In the genomic region with DNA sequence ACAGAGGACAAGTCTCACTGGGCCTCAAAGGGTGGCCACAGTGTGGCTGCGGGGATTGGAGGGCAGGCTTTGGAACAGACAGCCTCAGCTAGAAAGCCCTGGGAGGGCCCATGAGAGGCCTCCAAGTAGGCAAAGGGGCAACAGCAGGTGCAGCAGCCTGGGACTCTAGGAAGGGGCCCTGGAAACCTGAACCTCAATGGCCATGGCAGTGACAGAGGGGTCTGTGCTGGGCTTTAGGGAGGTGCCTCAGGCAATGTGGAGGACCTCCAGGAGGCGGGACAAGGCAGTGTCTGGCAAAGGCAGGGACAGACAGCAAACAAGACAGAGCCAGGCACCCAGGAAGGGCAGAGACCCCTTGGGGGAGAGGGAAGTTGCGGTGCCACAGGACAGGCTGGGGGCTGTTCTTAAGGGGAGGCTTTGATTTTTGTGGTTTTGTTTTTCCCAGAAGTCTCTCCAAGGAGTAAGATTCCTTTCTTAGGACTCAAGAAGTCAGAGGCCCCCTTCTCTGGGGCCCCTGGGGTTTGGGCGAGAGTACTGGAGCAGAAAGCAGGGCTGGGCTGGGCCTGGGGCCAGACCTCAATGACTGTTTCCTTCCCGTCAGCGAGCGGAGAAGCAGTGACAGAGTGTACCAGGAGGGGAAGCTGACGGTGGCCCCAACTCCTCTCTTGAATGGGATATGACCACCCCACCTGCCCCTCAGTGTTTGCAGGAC, we compare ENCODE assay signal across 8 cellular contexts. TPM values are rescaled to one million over a fixed set of nuclear protein-coding genes. Genes with fewer than 3 reads are reported as not detected.
A peak's percentile ranks its signal among the peaks of the same experiment; 100 is the strongest.
DNase-seq lines count a peak whose midpoint lies in the region; ATAC-seq and TF ChIP-seq lines count a peak whose summit lies in the region.

No MANE protein-coding gene starts in this region.

- peak overlapping the region; percentile 59 for H3K9ac ChIP-seq in mammary epithelial cell (ENCODE audit: insufficient read depth, low read length)

- H3K27me3 ChIP-seq in mammary epithelial cell (ENCODE audit: insufficient read depth, low read length) (no peaks in the 10 kb centered on the region), lower lobe of right lung (ENCODE audit: low read depth) (no peaks in the 10 kb centered on the region)

- dilution Hi-C loops in mammary epithelial cell (cut with HindIII; ENCODE audit: low sequenced_read_pairs), result no loop called here

- no peaks in the 10 kb centered on the region for H3K79me2 ChIP-seq in mammary epithelial cell (ENCODE audit: insufficient read depth, low read length)

- no peaks in the 10 kb centered on the region for H4K20me1 ChIP-seq in mammary epithelial cell (ENCODE audit: insufficient read depth, low read length)

- no TSS peak for BruUV-seq in mammary epithelial cell (replicated peaks; lab: Mats Ljungman, UMichigan)

- H3K36me3 ChIP-seq in mammary epithelial cell (ENCODE audit: insufficient read depth, low read length) (no peaks in the 10 kb centered on the region), lower lobe of right lung (no peaks in the 10 kb centered on the region)

- H3K27ac ChIP-seq in mammary epithelial cell (ENCODE audit: insufficient read depth, low read depth, low read length) (peak overlapping the region; percentile 76), lower lobe of right lung (peak overlapping the region; percentile 91), temporal lobe (ENCODE audit: low read depth, low read length) (peak overlapping the region; percentile 48)

- 3% methylated on average over 3 of the region's 8 CpGs for WGBS in mammary epithelial cell (ENCODE audit: low coverage, missing lambda C conversion rate)

- H3K4me3 ChIP-seq in mammary epithelial cell (replicated peaks in 1 of 3; ENCODE audit: insufficient read depth in 1 of 3, low read depth in 2 of 3, low read length in 3 of 3), result no peak overlapping the region
- H3K4me3 ChIP-seq in lower lobe of right lung, result peak overlapping the region; percentile 19

- intact Hi-C loops in mammary epithelial cell (cut with micrococcal nuclease) (no loop called here), lower lobe of right lung (cut with DNase I) (no loop called here)

- in situ Hi-C loops in mammary epithelial cell (cut with MboI; ENCODE audit: low sequenced_read_pairs in 2 of 2), result loop anchor here in 1 of 2 donors (10.0 kb wide), 1 partner anchor 342 kb away; no protein-coding TSS in a partner anchor

- peaks cover 57% of the 10 kb centered on the region for H3K4me1 ChIP-seq in mammary epithelial cell (ENCODE audit: insufficient read depth, low read length)
- peaks cover 71% of the 10 kb centered on the region for H3K4me1 ChIP-seq in lower lobe of right lung

- CTCF ChIA-PET in mammary epithelial cell (lab: Charles Lee; ENCODE audit: low non-redundant PET), result interaction anchor here (0.8 to 1.2 kb wide), 2 partner anchors 9 to 31 kb away, joined by 3 to 10 read pairs; no protein-coding TSS in a partner anchor

- peak; percentile 91 to 92 for ATAC-seq in lower lobe of right lung
- ATAC-seq in GM18873 (IDR thresholded peaks at IDR 0.05; ENCODE audit: low FRiP score, unreplicated experiment), result no peak

- TF ChIP-seq CTCF in mammary epithelial cell (conservative IDR thresholded peaks at IDR 0.05 in 1 of 2, IDR thresholded peaks at IDR 0.05 in 1 of 2; ENCODE audit: extremely low read depth in 1 of 2, insufficient read depth in 1 of 2, low read depth in 1 of 2, low read length in 2 of 2), result no peak
- TF ChIP-seq CTCF in lower lobe of right lung (IDR thresholded peaks at IDR 0.05), result no peak

- DNase-seq in OCI-M1 (lab: John Stamatoyannopoulos, UW) (peak; percentile 72), mammary epithelial cell (peak; percentile 79), lower lobe of right lung (peak; percentile 87), superior temporal gyrus (ENCODE audit: extremely low spot score) (no peak), NCI-H69 (lab: John Stamatoyannopoulos, UW) (no peak)

- peak overlapping the region; percentile 52 for H3K4me2 ChIP-seq in mammary epithelial cell (ENCODE audit: insufficient read depth, low read depth, low read length)

- H3K9me3 ChIP-seq in mammary epithelial cell (replicated peaks; ENCODE audit: insufficient read depth, low read length) (no peaks in the 10 kb centered on the region), lower lobe of right lung (no peaks in the 10 kb centered on the region)

- TF ChIP-seq POLR2A in GM18526 (IDR thresholded peaks at IDR 0.05; ENCODE audit: extremely low read depth, insufficient read length), result peak; percentile 31

- H2AFZ ChIP-seq in mammary epithelial cell (ENCODE audit: low read depth, low read length), result peak overlapping the region; percentile 61

RNA-seq across cellular contexts. Expression of a gene that starts 9.7 kb away (rescaled TPM):
- 10 to 100 TPM; 14.0 to 15.3 TPM for total RNA-seq in mammary epithelial cell
- polyA plus RNA-seq in mammary epithelial cell, result 10.9 TPM
- 36.3 TPM for polyA minus RNA-seq in mammary epithelial cell
- 16.3 TPM for total RNA-seq in lower lobe of right lung
- total RNA-seq in temporal lobe, result 30.2 TPM

RNA-seq across cellular contexts. Expression of a gene that starts 12.1 kb away (rescaled TPM):
- total RNA-seq in mammary epithelial cell (10 to 100 TPM; 38.7 to 55.5 TPM), lower lobe of right lung (79.4 TPM), temporal lobe (14.0 TPM)
- 16.8 TPM for polyA plus RNA-seq in mammary epithelial cell
- polyA minus RNA-seq in mammary epithelial cell, result 54.1 TPM

RNA-seq across cellular contexts. Expression of a gene that starts 56.1 kb away (rescaled TPM):
- total RNA-seq in mammary epithelial cell (10 to 100 TPM in 1 of 2 donors, 1 to 10 TPM in 1; 5.0 to 23.0 TPM), lower lobe of right lung (7.6 TPM), temporal lobe (3.0 TPM)
- 18.7 TPM for polyA plus RNA-seq in mammary epithelial cell
- polyA minus RNA-seq in mammary epithelial cell, result 6.0 TPM

Comparison
In these comparisons a context has a peak if more than half of its experiments do, and no peak if none do; other contexts are left out.
1. DNase-seq: peak in OCI-M1 (single experiment), mammary epithelial cell (single experiment) and lower lobe of right lung (single experiment); none in superior temporal gyrus (single experiment) and NCI-H69 (single experiment).
2. Peak in every context shown above with its lines, with median percentiles within 50 percentile points of each other: H3K27ac ChIP-seq.